Comparison of ENCODE assay signal across 8 cellular contexts in the genomic region with DNA sequence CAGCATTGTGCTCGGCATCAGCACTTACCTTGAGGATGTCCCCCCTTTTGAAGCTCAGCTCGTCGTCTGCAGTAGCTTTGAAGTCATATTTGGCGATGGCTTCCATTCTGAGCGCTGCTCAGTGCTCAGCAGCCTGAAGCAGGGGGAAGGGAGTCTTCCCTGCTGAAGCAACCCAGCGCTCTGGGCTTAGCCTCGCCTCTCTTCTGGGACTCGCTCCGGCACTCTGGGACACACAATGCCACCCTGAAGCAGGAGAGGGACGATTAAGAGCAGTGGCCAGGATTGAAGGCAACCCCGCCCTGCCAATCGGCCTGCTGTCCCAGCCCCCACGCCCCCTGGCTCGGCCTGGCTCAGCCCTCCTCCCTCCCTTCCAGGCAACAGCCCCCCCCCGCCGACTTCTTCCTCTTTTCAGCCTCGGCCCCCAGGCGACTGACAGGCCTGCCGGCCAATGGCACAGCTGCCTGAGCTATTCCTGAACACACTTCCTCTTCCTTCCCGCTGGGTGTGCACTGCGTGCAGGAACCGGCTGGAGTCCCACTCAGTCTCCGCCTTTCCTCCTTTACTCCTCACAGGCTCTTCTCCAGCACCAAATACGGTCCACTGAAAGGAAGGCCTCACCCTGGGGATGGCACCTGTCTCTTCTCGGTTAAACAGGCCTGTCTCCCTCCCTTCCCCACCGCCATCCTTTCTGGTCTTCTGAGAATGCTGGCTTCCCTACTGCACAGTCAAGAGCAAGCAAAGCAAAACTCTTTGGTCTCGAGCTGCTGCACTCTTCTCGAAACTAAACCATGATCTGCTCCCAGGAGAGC. TPM values are rescaled to one million over a fixed set of nuclear protein-coding genes. Genes with fewer than 3 reads are reported as not detected.
DNase-seq lines count a peak whose midpoint lies in the region; ATAC-seq and TF ChIP-seq lines count a peak whose summit lies in the region.

No MANE protein-coding gene starts in this region.

- no peaks in the 10 kb centered on the region for H3K36me3 Mint-ChIP-seq in type B pancreatic cell

- no peaks in the 10 kb centered on the region for H3K27me3 Mint-ChIP-seq in type B pancreatic cell

- H3K4me3 Mint-ChIP-seq in type B pancreatic cell = peak overlapping the region; percentile 94

- DNase-seq in GM04503 (ENCODE audit: low read depth) = peak; percentile 93
- peak; percentile 97 for DNase-seq in NCI-H1436 (lab: John Stamatoyannopoulos, UW)
- peak; percentile 64 for DNase-seq in T follicular helper cell (ENCODE audit: low read depth)
- peak; percentile 98 for DNase-seq in amniotic epithelial cell (ENCODE audit: low read depth)
- peak; percentile 99 for DNase-seq in left cardiac atrium
- peak; percentile 98 to 100 (median 99) for DNase-seq in posterior cingulate gyrus
- DNase-seq in type B pancreatic cell (ENCODE audit: extremely low spot score, unreplicated experiment) = peak; percentile 96

- ATAC-seq in HG02642 (IDR thresholded peaks at IDR 0.05; ENCODE audit: poor library complexity, unreplicated experiment) = peak; percentile 84
- ATAC-seq in left cardiac atrium = peak; percentile 99 to 100

- H3K27ac Mint-ChIP-seq in type B pancreatic cell = peak overlapping the region; percentile 88

- H3K4me1 Mint-ChIP-seq in type B pancreatic cell (ENCODE audit: unreplicated experiment) = peaks cover 53% of the 10 kb centered on the region

- TF ChIP-seq CTCF in type B pancreatic cell (conservative IDR thresholded peaks at IDR 0.05) = peak; percentile 45

- intact Hi-C loops in left cardiac atrium (cut with DNase I) = loop anchor here in 1 of 2 donors (5.0 kb wide), 1 partner anchor 36 kb away; no protein-coding TSS in a partner anchor
- intact Hi-C loops in posterior cingulate gyrus (cut with DNase I) = loop anchor here (1.0 kb wide), 1 partner anchor 11 kb away; no protein-coding TSS in a partner anchor

- H3K9me3 Mint-ChIP-seq in type B pancreatic cell = no peaks in the 10 kb centered on the region

RNA-seq across cellular contexts. Expression of a gene that starts 11.8 kb away (rescaled TPM):
- 100 to 1,000 TPM in 1 of 2 donors, 10 to 100 TPM in 1; 90.3 to 110 TPM for total RNA-seq in left cardiac atrium
- 65.3 and 76.0 TPM in 2 replicates for total RNA-seq in type B pancreatic cell (ENCODE audit: low replicate concordance)

Comparison
In these comparisons a context has a peak if more than half of its experiments do, and no peak if none do; other contexts are left out.
1. Peak in every context shown above with its lines: DNase-seq and ATAC-seq.